13 cellular contexts compared by ENCODE assay signal in genomic region chr7:135773451-135773850, GRCh38. TPM values are rescaled to one million over a fixed set of nuclear protein-coding genes. Genes with fewer than 3 reads are reported as not detected.
A peak's percentile ranks its signal among the peaks of the same experiment; 100 is the strongest.
DNase-seq lines count a peak whose midpoint lies in the region; ATAC-seq, FAIRE-seq and TF ChIP-seq lines count a peak whose summit lies in the region.
"Had no signal": no experiment of that assay in that cellular context is flagged by ENCODE, and none has a peak within 500 bp of the region (broad histone marks: within the 10 kb centered on the region; RNA-seq: fewer than 3 reads in every experiment).

No MANE protein-coding gene starts in this region.

- no peak overlapping the region for H3K4me3 ChIP-seq in heart left ventricle
- H3K4me3 ChIP-seq in astrocyte (ENCODE audit: insufficient read depth, low read depth, low read length): no peak overlapping the region
- no peak overlapping the region for H3K4me3 ChIP-seq in transverse colon
- no peak overlapping the region for H3K4me3 ChIP-seq in BE2C (ENCODE audit: low read depth, low read length)
- H3K4me3 ChIP-seq in esophagus muscularis mucosa: no peak overlapping the region
- H3K4me3 ChIP-seq: upper lobe of left lung had no signal

- no peaks in the 10 kb centered on the region for H3K79me2 ChIP-seq in astrocyte (ENCODE audit: insufficient read depth, low read length)

- H3K27me3 ChIP-seq in heart left ventricle: no peaks in the 10 kb centered on the region
- no peaks in the 10 kb centered on the region for H3K27me3 ChIP-seq in astrocyte (ENCODE audit: insufficient read depth, low read length)
- H3K27me3 ChIP-seq in transverse colon: no peaks in the 10 kb centered on the region
- no peaks in the 10 kb centered on the region for H3K27me3 ChIP-seq in BE2C
- H3K27me3 ChIP-seq in esophagus muscularis mucosa: no peaks in the 10 kb centered on the region
- H3K27me3 ChIP-seq: upper lobe of left lung had no signal

- H3K4me1 ChIP-seq in heart left ventricle (peaks cover 0 to 46% (median 19%) of the 10 kb centered on the region in 12 donors), astrocyte (ENCODE audit: insufficient read depth, low read length) (peaks cover 19% of the 10 kb centered on the region), transverse colon (peaks cover 0 to 12% (median 11%) of the 10 kb centered on the region in 4 donors), BE2C (peaks cover 8% of the 10 kb centered on the region), esophagus muscularis mucosa (peaks cover 0 to 18% (median 6%) of the 10 kb centered on the region in 4 donors)

- H3K9me3 ChIP-seq in heart left ventricle (peaks cover 0 to 12% (median 3%) of the 10 kb centered on the region in 12 donors), astrocyte (ENCODE audit: insufficient read depth, low read depth, low read length) (no peaks in the 10 kb centered on the region), transverse colon (peaks cover 0 to 7% of the 10 kb centered on the region in 2 donors), BE2C (no peaks in the 10 kb centered on the region), esophagus muscularis mucosa (peaks cover 0 to 6% (median 6%) of the 10 kb centered on the region in 4 donors)

- no peaks in the 10 kb centered on the region for H4K20me1 ChIP-seq in astrocyte (ENCODE audit: insufficient read depth, low read length)

- H3K27ac ChIP-seq in heart left ventricle (peak overlapping the region in 10 of 12 donors; percentile 36 to 90 (median 73)), astrocyte (ENCODE audit: low read depth, low read length) (no peak overlapping the region), transverse colon (peak overlapping the region in 2 of 4 donors; percentile 49 to 66), esophagus muscularis mucosa (replicated peaks in 1 of 4) (no peak overlapping the region)

- no peaks in the 10 kb centered on the region for H3K36me3 Mint-ChIP-seq in astrocyte (ENCODE audit: low read depth, unreplicated experiment)

- H3K4me2 ChIP-seq in astrocyte (ENCODE audit: low read length): no peak overlapping the region

- H3K4me3 Mint-ChIP-seq in astrocyte (ENCODE audit: unreplicated experiment): no peak overlapping the region
- H3K4me3 Mint-ChIP-seq: central memory CD8-positive, alpha-beta T cell had no signal

- H3K9me3 Mint-ChIP-seq in astrocyte (ENCODE audit: unreplicated experiment): no peaks in the 10 kb centered on the region
- H3K9me3 Mint-ChIP-seq: central memory CD8-positive, alpha-beta T cell had no signal

- WGBS in heart left ventricle, 4 donors: 77 to 88% (median 82%) methylated on average over 5 of the region's 5 CpGs
- WGBS in transverse colon (ENCODE audit: low coverage in 1 of 2), 2 donors: 54% methylated on average over 5 of the region's 5 CpGs; no CpG with 5 or more reads in 1 of the 2 donors
- 78% methylated on average over 5 of the region's 5 CpGs for WGBS in esophagus muscularis mucosa

- H3K27me3 Mint-ChIP-seq in astrocyte (ENCODE audit: low read depth, unreplicated experiment): peaks cover 2% of the 10 kb centered on the region

- H3K27ac Mint-ChIP-seq in astrocyte (ENCODE audit: unreplicated experiment): peak overlapping the region; percentile 95

- intact Hi-C loops in heart left ventricle (cut with DNase I) (no loop called here), left cardiac atrium (cut with DNase I) (no loop called here), transverse colon (cut with DNase I; ENCODE audit: low total_unique reads) (no loop called here), esophagus muscularis mucosa (cut with DNase I) (no loop called here)

- H3K9ac ChIP-seq in astrocyte (ENCODE audit: low read length): no peak overlapping the region

- TF ChIP-seq CTCF in heart left ventricle (IDR thresholded peaks at IDR 0.05): no peak
- no peak for TF ChIP-seq CTCF in astrocyte (IDR thresholded peaks at IDR 0.05; ENCODE audit: insufficient read depth, low read depth, low read length)
- no peak for TF ChIP-seq CTCF in transverse colon (IDR thresholded peaks at IDR 0.05)
- TF ChIP-seq CTCF in BE2C (IDR thresholded peaks at IDR 0.05; ENCODE audit: low read depth, low read length): no peak
- no peak for TF ChIP-seq CTCF in esophagus muscularis mucosa (IDR thresholded peaks at IDR 0.05)

- no peak for ATAC-seq in heart left ventricle
- no peak for ATAC-seq in left cardiac atrium
- ATAC-seq in activated CD4-positive, CD25-positive, alpha-beta regulatory T cell treated with anti-CD3 and anti-CD28 coated beads, Interleukin-2, amount 50 U/mL, for 24 hours: no peak

- in situ Hi-C loops in transverse colon (cut with MboI; ENCODE audit: low pct_ligation_motif_present in 1 of 4, low pct_unique_long_range_greater_than_20kb in 1 of 4, low sequenced_read_pairs in 3 of 4): no loop called here

- TF ChIP-seq EP300 in transverse colon (IDR thresholded peaks at IDR 0.05; ENCODE audit: low read depth) (no peak), esophagus muscularis mucosa (IDR thresholded peaks at IDR 0.05) (no peak)

- H3K36me3 ChIP-seq in heart left ventricle (no peaks in the 10 kb centered on the region), astrocyte (ENCODE audit: insufficient read depth, low read length) (no peaks in the 10 kb centered on the region), transverse colon (no peaks in the 10 kb centered on the region), BE2C (no peaks in the 10 kb centered on the region), esophagus muscularis mucosa (no peaks in the 10 kb centered on the region)
- H3K36me3 ChIP-seq: upper lobe of left lung had no signal

- DNase-seq in heart left ventricle: no peak
- no peak for DNase-seq in left cardiac atrium
- peak; percentile 76 for DNase-seq in NCI-H2171 (lab: John Stamatoyannopoulos, UW)
- DNase-seq in astrocyte (ENCODE audit: low read depth): no peak
- DNase-seq in transverse colon: peak; percentile 10
- DNase-seq in BE2C: no peak
- DNase-seq in esophagus muscularis mucosa (ENCODE audit: extremely low spot score): no peak
- DNase-seq: activated naive CD4-positive, alpha-beta T cell; upper lobe of left lung had no signal

- H3K4me1 Mint-ChIP-seq in astrocyte (ENCODE audit: low read depth, unreplicated experiment): peaks cover 27% of the 10 kb centered on the region
- H3K4me1 Mint-ChIP-seq: central memory CD8-positive, alpha-beta T cell had no signal

- FAIRE-seq in astrocyte (lab: Jason Lieb, UNC): no peak

- no peak for TF ChIP-seq POLR2A in heart left ventricle (IDR thresholded peaks at IDR 0.05)
- no peak for TF ChIP-seq POLR2A in transverse colon (IDR thresholded peaks at IDR 0.05)
- no peak for TF ChIP-seq POLR2A in esophagus muscularis mucosa (IDR thresholded peaks at IDR 0.05; ENCODE audit: low read depth)

- no peak overlapping the region for H2AFZ ChIP-seq in astrocyte (ENCODE audit: low read depth, low read length)

RNA-seq across cellular contexts. Expression of gene FAM180A, which starts 24.8 kb away (rescaled TPM):
- total RNA-seq in heart left ventricle (10 to 100 TPM in 8 of 9 donors, 1 to 10 TPM in 1; 7.9 to 63.5 (median 30.3) TPM), left cardiac atrium (1 to 10 TPM; 2.0 to 3.6 TPM), astrocyte (not detected in 2 replicates), transverse colon (1 to 10 TPM in 2 of 4 donors, not detected in 2; 1.2 to 3.8 TPM), esophagus muscularis mucosa (1 to 10 TPM in 3 of 4 donors, under 1 TPM in 1; 0.83 to 9.4 (median 1.7) TPM)
- polyA plus RNA-seq in heart left ventricle: 10 to 100 TPM; 12.4 to 16.7 TPM
- polyA plus RNA-seq in BE2C (2012; ENCODE audit: insufficient read depth, insufficient read length, low read depth): not detected
- total RNA-seq: T-helper 1 cell treated with Interleukin-12 subunit alpha and Interleukin-12 subunit beta and Interleukin-4 antibody, amounts not matched to agents 30 ng/mL and 1 ng/mL, for 36 hours had no signal

RNA-seq across cellular contexts. Expression of gene SLC13A4, which starts 45.5 kb away (rescaled TPM):
- total RNA-seq in heart left ventricle (1 to 10 TPM in 2 of 9 donors, under 1 TPM in 6, not detected in 1; 0.09 to 1.5 (median 0.46) TPM), left cardiac atrium (not detected), astrocyte (0.07 TPM in 1 of 2 replicates, not detected in the other), transverse colon (10 to 100 TPM in 1 of 4 donors, 1 to 10 TPM in 1, not detected in 2; 3.0 to 15.3 TPM), esophagus muscularis mucosa (not detected)
- under 1 TPM; 0.08 to 0.91 TPM for polyA plus RNA-seq in heart left ventricle
- polyA plus RNA-seq in BE2C (2012; ENCODE audit: insufficient read depth, insufficient read length, low read depth): 0.45 TPM
- total RNA-seq: skeletal muscle tissue; T-helper 1 cell treated with Interleukin-12 subunit alpha and Interleukin-12 subunit beta and Interleukin-4 antibody, amounts not matched to agents 30 ng/mL and 1 ng/mL, for 36 hours had no signal

Comparison
In these comparisons a context has a peak if more than half of its experiments do, and no peak if none do; other contexts are left out.
1. DNase-seq: peak in NCI-H2171 (single experiment) and transverse colon (single experiment); none in heart left ventricle (0 of 5), left cardiac atrium (single experiment), astrocyte (single experiment), BE2C (single experiment) and esophagus muscularis mucosa (single experiment).
2. H3K27ac ChIP-seq: peak in heart left ventricle (10 of 12); none in astrocyte (single experiment) and esophagus muscularis mucosa (0 of 4).